Comparison of ENCODE assay signal across 13 cellular contexts in genomic region chr14:102295301-102295700, GRCh38. TPM values are rescaled to one million over a fixed set of nuclear protein-coding genes. Genes with fewer than 3 reads are reported as not detected.
DNase-seq lines count a peak whose midpoint lies in the region; ATAC-seq, FAIRE-seq and TF ChIP-seq lines count a peak whose summit lies in the region.
"Had no signal": no experiment of that assay in that cellular context is flagged by ENCODE, and none has a peak within 500 bp of the region (broad histone marks: within the 10 kb centered on the region; RNA-seq: fewer than 3 reads in every experiment).

No MANE protein-coding gene starts in this region.

- no peaks in the 10 kb centered on the region for H3K79me2 ChIP-seq in K562 (ENCODE audit: control insufficient read depth, insufficient read depth, low read length)
- no peaks in the 10 kb centered on the region for H3K79me2 ChIP-seq in hepatocyte

- intact Hi-C loops in K562 (cut with micrococcal nuclease), result no loop called here

- no peak for TF ChIP-seq EP300 in K562 (IDR thresholded peaks at IDR 0.05; ENCODE audit: low read length)

- WGBS in K562 (ENCODE audit: insufficient coverage, low coverage, missing lambda C conversion rate), result 27% methylated on average over 3 of the region's 3 CpGs
- 77% methylated on average over 3 of the region's 3 CpGs for WGBS in hepatocyte (ENCODE audit: low lambda C conversion rate, missing lambda C conversion rate)

- peak; percentile 15 for FAIRE-seq in K562 (lab: Jason Lieb, UNC)

- no peaks in the 10 kb centered on the region for H3K9me3 ChIP-seq in K562 (replicated peaks; ENCODE audit: control insufficient read depth, insufficient read depth, low read depth, low read length)
- no peaks in the 10 kb centered on the region for H3K9me3 ChIP-seq in hepatocyte (ENCODE audit: low read depth)
- H3K9me3 ChIP-seq: gastrocnemius medialis had no signal

- H3K36me3 ChIP-seq in K562 (ENCODE audit: control insufficient read depth, insufficient read depth, low read length) (no peaks in the 10 kb centered on the region), hepatocyte (replicated peaks; ENCODE audit: insufficient read depth, low read depth) (no peaks in the 10 kb centered on the region)
- H3K36me3 ChIP-seq: gastrocnemius medialis had no signal

- H3K9me2 ChIP-seq in hepatocyte (replicated peaks; ENCODE audit: insufficient read depth), result no peaks in the 10 kb centered on the region

- TF ChIP-seq POLR2A in K562 (conservative IDR thresholded peaks at IDR 0.05), result no peak

- H4K20me1 ChIP-seq in K562 (replicated peaks; ENCODE audit: control insufficient read depth, insufficient read depth, low read length) (no peaks in the 10 kb centered on the region), hepatocyte (ENCODE audit: insufficient read depth, poor library complexity, severe bottlenecking) (no peaks in the 10 kb centered on the region)

- no peak overlapping the region for H3K9ac ChIP-seq in K562 (ENCODE audit: insufficient read depth in 1 of 2, low read depth in 2 of 2, low read length in 2 of 2)

- TF ChIP-seq CTCF in K562 (IDR thresholded peaks at IDR 0.05 in 2 of 3, conservative IDR thresholded peaks at IDR 0.05 in 1 of 3; ENCODE audit: insufficient read depth in 2 of 3, low read depth in 1 of 3, low read length in 3 of 3) (peak in 2 of 3 experiments; percentile 21 to 34; a peak in 1 of 6 replicates), hepatocyte (IDR thresholded peaks at IDR 0.05; ENCODE audit: poor library complexity) (peak; percentile 4)

- DNase-seq in AG08396 (ENCODE audit: low spot score) (peak; percentile 33), HEK293T (ENCODE audit: extremely low spot score) (peak; percentile 29), K562 (ENCODE audit: extremely low read depth in 1 of 4, low spot score in 3 of 4) (no peak), hepatocyte (ENCODE audit: low spot score) (no peak), NCI-H774 (lab: John Stamatoyannopoulos, UW) (no peak)
- DNase-seq in activated CD4-positive, alpha-beta T cell treated with anti-CD3 and anti-CD28 coated beads, Interleukin-2, amount 50 U/mL, for 4 hours, result no peak
- DNase-seq: activated CD4-positive, alpha-beta T cell treated with anti-CD3 and anti-CD28 coated beads, Interleukin-2, amount 10 ng/mL, durations not matched to agents 24 days and 14 days; activated naive CD8-positive, alpha-beta T cell treated with anti-CD3 and anti-CD28 coated beads, Interleukin-2, amount 10 ng/mL, durations not matched to agents 7 days and 5 days; gastrocnemius medialis; NCI-H1105 treated with DMSO at 0.1 percent for 48 hours; RPMI8226 had no signal

- in situ Hi-C loops in K562 (cut with MboI), result no loop called here

- no peaks in the 10 kb centered on the region for H3K4me1 ChIP-seq in K562 (replicated peaks in 1 of 2; ENCODE audit: control insufficient read depth in 2 of 2, insufficient read depth in 2 of 2, low read length in 2 of 2)
- H3K4me1 ChIP-seq in hepatocyte (ENCODE audit: insufficient read depth), result no peaks in the 10 kb centered on the region
- H3K4me1 ChIP-seq: gastrocnemius medialis had no signal

- no TSS peak for BruUV-seq in K562 (replicated peaks; lab: Mats Ljungman, UMichigan)

- H2AFZ ChIP-seq in K562 (ENCODE audit: low read depth, low read length) (no peak overlapping the region), hepatocyte (no peak overlapping the region)

- no peaks in the 10 kb centered on the region for H3K27me3 ChIP-seq in K562 (ENCODE audit: control insufficient read depth in 2 of 2, insufficient read depth in 2 of 2, low read length in 2 of 2)
- no peaks in the 10 kb centered on the region for H3K27me3 ChIP-seq in hepatocyte
- H3K27me3 ChIP-seq: gastrocnemius medialis had no signal

- no peak overlapping the region for H3K4me3 ChIP-seq in K562
- H3K4me3 ChIP-seq in hepatocyte, result no peak overlapping the region
- H3K4me3 ChIP-seq: gastrocnemius medialis had no signal

- no peak overlapping the region for H3K4me2 ChIP-seq in K562 (ENCODE audit: insufficient read depth, low read length)
- no peak overlapping the region for H3K4me2 ChIP-seq in hepatocyte

- TF ChIP-seq RAD21 in K562 (CRISPR knock-in tag; conservative IDR thresholded peaks at IDR 0.05 in 1 of 2, IDR thresholded peaks at IDR 0.05 in 1 of 2), result no peak

- POLR2A ChIA-PET in HEK293T (lab: Yijun Ruan, JAX), result interaction anchor here (1.0 to 1.1 kb wide), 2 partner anchors 20 to 32 kb away, joined by 4 read pairs; no protein-coding TSS in a partner anchor
- POLR2A ChIA-PET in K562 (lab: Yijun Ruan, JAX), result no interaction called here

- H3K27ac ChIP-seq in K562 (ENCODE audit: extremely low read depth, low read depth, low read length), result no peak overlapping the region
- H3K27ac ChIP-seq in hepatocyte, result no peak overlapping the region
- H3K27ac ChIP-seq: gastrocnemius medialis had no signal

- H3K9me1 ChIP-seq in K562 (ENCODE audit: control insufficient read depth, insufficient read depth, low read length), result no peaks in the 10 kb centered on the region

- ATAC-seq in K562 (0 out of 3 replicates have a peak, but pooled peaks have one; percentile 47), GM21825 (IDR thresholded peaks at IDR 0.05; ENCODE audit: unreplicated experiment) (no peak), esophagus mucosa (no peak)
- ATAC-seq: gastrocnemius medialis had no signal

- CTCF ChIA-PET in HEK293T (lab: Yijun Ruan, JAX), result interaction anchor here (0.6 to 1.9 kb wide), 2 partner anchors 19 to 29 kb away, joined by 5 to 10 read pairs; no protein-coding TSS in a partner anchor
- CTCF ChIA-PET in K562 (lab: Yijun Ruan, JAX; ENCODE audit: low intra/inter-chr PET ratio), result no interaction called here

TF ChIP-seq in HEK293T, 16 proteins besides CTCF, POLR2A, EP300 and RAD21:
- TF ChIP-seq SUZ12 (IDR thresholded peaks at IDR 0.05) (no peak), PKNOX1 (IDR thresholded peaks at IDR 0.05) (peak; percentile 76)
TF ChIP-seq in HEK293T: peak in this region for 1.

TF ChIP-seq in K562, 482 proteins besides CTCF, POLR2A, EP300 and RAD21 (continues in another document):
- TF ChIP-seq PKNOX1 (IDR thresholded peaks at IDR 0.05), result 0 out of 2 replicates have a peak, but pooled peaks have one; percentile 17

RNA-seq across cellular contexts. Expression of gene MOK, which starts 9.7 kb away (rescaled TPM):
- 15.0 and 20.7 TPM in 2 replicates for total RNA-seq in K562 (2011; cell fraction: chromatin; rRNA removed; ENCODE audit: low replicate concordance)
- total RNA-seq in K562 (2011; cell fraction: nucleolus; rRNA removed), result 12.2 and 12.3 TPM in 2 replicates
- 14.4 and 17.2 TPM in 2 replicates for total RNA-seq in K562 (2011; cell fraction: nucleoplasm; rRNA removed)
- total RNA-seq in K562 (2014; rRNA removed) (5.8 and 7.2 TPM in 2 replicates), K562 (2014; rRNA removed; fragmentation: Illumina TruSeq; extraction: Trizol) (5.2 and 5.3 TPM in 2 replicates), K562 (2015; rRNA removed; fragmentation: Illumina TruSeq; extraction: Trizol) (4.6 and 5.3 TPM in 2 replicates), K562 (2021) (4.9 TPM in 2 replicates), hepatocyte (8.3 and 9.3 TPM in 2 replicates), esophagus mucosa (3.5 TPM)
- polyA plus RNA-seq in K562 (2011; rRNA removed) (4.3 and 6.2 TPM in 2 replicates), K562 (2014; fragmentation: Illumina TruSeq; extraction: Trizol) (3.6 and 7.5 TPM in 2 replicates), K562 (2014; fragmentation: Nextera tagmentation; extraction: Ambion mirVana) (1 to 10 TPM; 1.3 to 2.5 TPM), K562 (2014; rRNA removed) (7.6 and 8.4 TPM in 2 replicates), hepatocyte (8.8 and 13.5 TPM in 2 replicates)
- polyA plus RNA-seq in K562 (2011; cell fraction: cytosol; rRNA removed), result 3.4 and 4.0 TPM in 2 replicates
- 16.6 and 29.5 TPM in 2 replicates for polyA plus RNA-seq in K562 (2011; cell fraction: nucleus; rRNA removed)
- 4.5 and 6.4 TPM in 2 replicates for polyA plus RNA-seq in K562 (2012)
- 4.3 TPM in 2 replicates for polyA minus RNA-seq in K562 (2011; rRNA and poly(A)+ RNA removed)
- 1.1 and 3.5 TPM in 2 replicates for polyA minus RNA-seq in K562 (2011; cell fraction: cytosol; rRNA and poly(A)+ RNA removed)
- 8.1 TPM in 2 replicates for polyA minus RNA-seq in K562 (2011; cell fraction: nucleus; rRNA and poly(A)+ RNA removed)

RNA-seq across cellular contexts. Expression of gene ZNF839, which starts 24.2 kb away (rescaled TPM):
- total RNA-seq in K562 (2011; cell fraction: chromatin; rRNA removed; ENCODE audit: low replicate concordance), result 28.7 and 36.1 TPM in 2 replicates
- 12.0 and 18.5 TPM in 2 replicates for total RNA-seq in K562 (2011; cell fraction: nucleolus; rRNA removed)
- total RNA-seq in K562 (2011; cell fraction: nucleoplasm; rRNA removed), result 18.0 and 21.4 TPM in 2 replicates
- total RNA-seq in K562 (2014; rRNA removed) (6.1 and 6.6 TPM in 2 replicates), K562 (2014; rRNA removed; fragmentation: Illumina TruSeq; extraction: Trizol) (5.2 and 5.3 TPM in 2 replicates), K562 (2015; rRNA removed; fragmentation: Illumina TruSeq; extraction: Trizol) (5.1 and 5.7 TPM in 2 replicates), K562 (2021) (6.6 and 8.4 TPM in 2 replicates), hepatocyte (8.3 and 11.1 TPM in 2 replicates), esophagus mucosa (6.1 TPM)
- polyA plus RNA-seq in K562 (2011; rRNA removed) (7.7 and 8.4 TPM in 2 replicates), K562 (2014; fragmentation: Illumina TruSeq; extraction: Trizol) (5.1 and 6.3 TPM in 2 replicates), K562 (2014; fragmentation: Nextera tagmentation; extraction: Ambion mirVana) (1 to 10 TPM in 1 of 2 experiments, under 1 TPM in 1; 0.42 to 1.0 TPM), K562 (2014; rRNA removed) (8.4 and 8.6 TPM in 2 replicates), hepatocyte (8.8 and 9.8 TPM in 2 replicates)
- polyA plus RNA-seq in K562 (2011; cell fraction: cytosol; rRNA removed), result 5.6 and 5.7 TPM in 2 replicates
- 16.9 and 27.9 TPM in 2 replicates for polyA plus RNA-seq in K562 (2011; cell fraction: nucleus; rRNA removed)
- 4.0 and 6.3 TPM in 2 replicates for polyA plus RNA-seq in K562 (2012)
- polyA minus RNA-seq in K562 (2011; rRNA and poly(A)+ RNA removed), result 5.9 and 6.7 TPM in 2 replicates
- 3.0 and 7.6 TPM in 2 replicates for polyA minus RNA-seq in K562 (2011; cell fraction: cytosol; rRNA and poly(A)+ RNA removed)
- polyA minus RNA-seq in K562 (2011; cell fraction: nucleus; rRNA and poly(A)+ RNA removed), result 6.0 and 6.1 TPM in 2 replicates

Comparison
In these comparisons a context has a peak if more than half of its experiments do, and no peak if none do; other contexts are left out.
1. DNase-seq: peak in AG08396 (single experiment) and HEK293T (single experiment); none in K562 (0 of 4), hepatocyte (single experiment), activated CD4-positive, alpha-beta T cell treated with anti-CD3 and anti-CD28 coated beads, Interleukin-2, amount 50 U/mL, for 4 hours (0 of 2) and NCI-H774 (single experiment).